23 cellular contexts compared by ENCODE assay signal in genomic region chr6:132382630-132383175, GRCh38. TPM values are rescaled to one million over a fixed set of nuclear protein-coding genes. Genes with fewer than 3 reads are reported as not detected.
"Had no signal": no experiment of that assay in that cellular context is flagged by ENCODE, and none has a peak within 500 bp of the region (broad histone marks: within the 10 kb centered on the region; RNA-seq: fewer than 3 reads in every experiment).

No MANE protein-coding gene starts in this region.

- H3K4me1 ChIP-seq: upper lobe of right lung had no signal

- H3K27ac ChIP-seq: brain microvascular endothelial cell, epithelial cell of prostate, upper lobe of right lung had no signal

- H3K27me3 ChIP-seq: brain microvascular endothelial cell, upper lobe of right lung had no signal

- ATAC-seq: activated CD4-positive, CD25-positive, alpha-beta regulatory T cell treated with anti-CD3 and anti-CD28 coated beads, Interleukin-2, amount 50 U/mL, for 24 hours; activated CD8-positive, alpha-beta T cell treated with anti-CD3 and anti-CD28 coated beads, Interleukin-2, amount 10 ng/mL, durations not matched to agents 7 days and 5 days; activated naive CD8-positive, alpha-beta T cell treated with anti-CD3 and anti-CD28 coated beads, Interleukin-2, amount 50 U/mL, for 24 hours; activated T-cell treated with anti-CD3 and anti-CD28 coated beads, Interleukin-2, amount 50 U/mL, for 4 hours; left lobe of liver; upper lobe of right lung had no signal

- DNase-seq: activated CD4-positive, alpha-beta T cell treated with anti-CD3 and anti-CD28 coated beads, Interleukin-2, amount 10 ng/mL, durations not matched to agents 7 days and 5 days; activated CD8-positive, alpha-beta T cell treated with anti-CD3 and anti-CD28 coated beads, Interleukin-2, amount 10 ng/mL, durations not matched to agents 7 days and 5 days; activated effector memory CD4-positive, alpha-beta T cell treated with Interleukin-2 at 50 U/mL for 16 hours; activated naive CD4-positive, alpha-beta T cell treated with anti-CD3 and anti-CD28 coated beads, Interleukin-2, amount 10 ng/mL, durations not matched to agents 7 days and 5 days; activated naive CD8-positive, alpha-beta T cell treated with anti-CD3 and anti-CD28 coated beads, Interleukin-2, amount 50 U/mL, for 24 hours; activated T-cell treated with anti-CD3 and anti-CD28 coated beads, Interleukin-2, amount 50 U/mL, for 4 hours; anterior cingulate cortex; brain microvascular endothelial cell; central memory CD4-positive, alpha-beta T cell; endodermal cell; foreskin fibroblast; glutamatergic neuron; hypothalamus; islet precursor cell; nucleus accumbens; posterior cingulate gyrus; retina; stimulated activated naive CD4-positive, alpha-beta T cell; upper lobe of right lung had no signal

- H3K9me3 ChIP-seq: upper lobe of right lung had no signal

- H3K36me3 ChIP-seq: brain microvascular endothelial cell, upper lobe of right lung had no signal

- H3K4me3 ChIP-seq: lung, upper lobe of right lung had no signal

RNA-seq across cellular contexts. Expression of gene MOXD1, which starts 18.6 kb away (rescaled TPM):
- total RNA-seq: activated CD4-positive, alpha-beta T cell treated with anti-CD3 and anti-CD28 coated beads, Interleukin-2, amount 10 ng/mL, durations not matched to agents 7 days and 5 days; activated CD8-positive, alpha-beta T cell treated with anti-CD3 and anti-CD28 coated beads, Interleukin-2, amount 10 ng/mL, durations not matched to agents 7 days and 5 days; activated T-cell treated with anti-CD3 and anti-CD28 coated beads, Interleukin-2, amount 50 U/mL, for 4 hours had no signal
